In the genomic region with DNA sequence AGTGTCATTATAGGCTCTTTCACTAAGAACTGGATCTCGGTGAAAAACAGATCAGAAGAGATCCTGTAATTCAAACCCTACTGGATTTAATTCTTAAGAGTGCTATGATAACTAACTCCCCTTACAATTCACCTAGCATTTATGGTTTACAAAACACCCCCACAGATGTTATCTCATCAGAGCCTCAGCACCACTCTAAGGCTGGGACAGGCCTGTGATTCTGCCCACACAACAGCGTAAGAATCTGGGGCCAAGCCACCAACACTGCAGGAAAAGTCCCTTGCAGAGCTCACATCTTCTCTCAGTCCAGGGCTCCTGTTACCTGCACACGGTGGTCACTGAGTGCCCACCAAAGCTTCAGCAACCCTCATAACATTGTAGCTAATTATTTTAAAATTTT, we compare ENCODE assay signal across 16 cellular contexts. TPM values are rescaled to one million over a fixed set of nuclear protein-coding genes. Genes with fewer than 3 reads are reported as not detected.
DNase-seq lines count a peak whose midpoint lies in the region; TF ChIP-seq lines count a peak whose summit lies in the region.
"Had no signal": no experiment of that assay in that cellular context is flagged by ENCODE, and none has a peak within 500 bp of the region (broad histone marks: within the 10 kb centered on the region; RNA-seq: fewer than 3 reads in every experiment).

No MANE protein-coding gene starts in this region.

- H3K36me3 ChIP-seq in HEK293 (ENCODE audit: control insufficient read depth in 2 of 2, insufficient read depth in 1 of 2, low read length in 2 of 2) (no peaks in the 10 kb centered on the region), endodermal cell (ENCODE audit: control insufficient read depth, insufficient read depth, low read length) (no peaks in the 10 kb centered on the region)

- CTCF ChIA-PET in HEK293 (lab: Yijun Ruan, JAX), result interaction anchor here (0.9 kb wide), 1 partner anchor 31 kb away, joined by 5 read pairs; no protein-coding TSS in a partner anchor

- no peak overlapping the region for H3K4me3 Mint-ChIP-seq in endodermal cell
- H3K4me3 Mint-ChIP-seq: B cell; CD4-positive, alpha-beta T cell; IgD-negative memory B cell had no signal

- DNase-seq in endodermal cell (no peak), substantia nigra (lab: John Stamatoyannopoulos, UW) (no peak), AG08395 (ENCODE audit: low spot score) (no peak), KG1 (lab: John Stamatoyannopoulos, UW) (no peak)
- no peak for DNase-seq in NK-92 treated with Interleukin-12 subunit alpha and Interleukin-12 subunit beta, amount 100 ng/mL, for 24 hours (lab: John Stamatoyannopoulos, UW)
- DNase-seq: ACHN; C1 segment of cervical spinal cord; Calu3; CD4-positive, alpha-beta T cell; DMS 273 treated with DMSO at 0.1 percent for 48 hours; GM23248; H7 had no signal

- peaks cover 4% of the 10 kb centered on the region for H3K27me3 ChIP-seq in endodermal cell (ENCODE audit: control insufficient read depth, insufficient read depth, low read length, poor library complexity, severe bottlenecking)

- 20 to 64% methylated on average over 1 to 3 of the region's 3 CpGs for WGBS in endodermal cell (ENCODE audit: insufficient coverage in 1 of 2, insufficient read length in 1 of 2), 2 experiments

- H3K4me3 ChIP-seq in HEK293 (ENCODE audit: low read depth, low read length) (no peak overlapping the region), endodermal cell (ENCODE audit: low read length) (no peak overlapping the region)
- H3K4me3 ChIP-seq: GM23248 had no signal

- TF ChIP-seq CTCF in HEK293 (tag by site-specific recombination; IDR thresholded peaks at IDR 0.05) (no peak), endodermal cell (conservative IDR thresholded peaks at IDR 0.05) (no peak)

- H3K9me3 ChIP-seq in HEK293 (ENCODE audit: control insufficient read depth, insufficient read depth, low read depth, low read length) (no peaks in the 10 kb centered on the region), endodermal cell (ENCODE audit: control insufficient read depth, low read length) (no peaks in the 10 kb centered on the region)

- H3K27ac ChIP-seq in HEK293 (ENCODE audit: extremely low read depth, low read depth, low read length), result no peak overlapping the region
- H3K27ac ChIP-seq in angular gyrus (ENCODE audit: low read depth, low read length), result peak overlapping the region; percentile 37
- H3K27ac ChIP-seq in endodermal cell (ENCODE audit: low read depth, low read length), result no peak overlapping the region
- peak overlapping the region; percentile 1 for H3K27ac ChIP-seq in substantia nigra (ENCODE audit: low read depth, low read length, poor library complexity, severe bottlenecking)
- H3K27ac ChIP-seq: GM23248 had no signal

- H3K4me1 ChIP-seq in HEK293 (ENCODE audit: control insufficient read depth, insufficient read depth, low read length) (no peaks in the 10 kb centered on the region), endodermal cell (ENCODE audit: control insufficient read depth, insufficient read depth, low read length) (peaks cover 11% of the 10 kb centered on the region)

- H3K27ac Mint-ChIP-seq in endodermal cell, result peak overlapping the region; percentile 14
- H3K27ac Mint-ChIP-seq: B cell; CD4-positive, alpha-beta T cell; IgD-negative memory B cell had no signal

- POLR2A ChIA-PET in HEK293 (lab: Yijun Ruan, JAX), result no interaction called here

- H3K27me3 Mint-ChIP-seq in endodermal cell (ENCODE audit: insufficient read depth), result no peaks in the 10 kb centered on the region
- H3K27me3 Mint-ChIP-seq: CD4-positive, alpha-beta T cell; IgD-negative memory B cell had no signal

- peaks cover 2% of the 10 kb centered on the region for H3K36me3 Mint-ChIP-seq in endodermal cell (ENCODE audit: low read depth)
- H3K36me3 Mint-ChIP-seq: IgD-negative memory B cell had no signal

- no peak overlapping the region for H3K9ac ChIP-seq in endodermal cell (ENCODE audit: extremely low read depth, low read length, poor library complexity, severe bottlenecking)
- H3K9ac ChIP-seq: GM23248 had no signal

- H3K4me1 Mint-ChIP-seq in endodermal cell, result peaks cover 56% of the 10 kb centered on the region
- H3K4me1 Mint-ChIP-seq: B cell, IgD-negative memory B cell had no signal

- no peaks in the 10 kb centered on the region for H3K9me3 Mint-ChIP-seq in endodermal cell
- H3K9me3 Mint-ChIP-seq: CD4-positive, alpha-beta T cell; IgD-negative memory B cell had no signal

TF ChIP-seq in HEK293, 187 proteins besides CTCF, POLR2A, EP300 and RAD21:
- TF ChIP-seq EGR2 (tag by site-specific recombination; IDR thresholded peaks at IDR 0.05; ENCODE audit: low read depth) (peak; percentile 72), ZFHX2 (tag by site-specific recombination; conservative IDR thresholded peaks at IDR 0.05) (peak; percentile 67), ZSCAN16 (tag by site-specific recombination; IDR thresholded peaks at IDR 0.05) (peak; percentile 89), ZNF2 (tag by site-specific recombination; IDR thresholded peaks at IDR 0.05) (no peak)

RNA-seq across cellular contexts. Expression of gene MFAP3L, which starts 8.9 kb away (rescaled TPM):
- 10 to 100 TPM; 19.6 to 25.3 TPM for total RNA-seq in endodermal cell
- polyA plus RNA-seq in endodermal cell (2013, experiment 1 of 2), result 5.8 TPM
- 5.0 TPM for polyA plus RNA-seq in endodermal cell (2013, experiment 2 of 2)

Comparison
In these comparisons a context has a peak if more than half of its experiments do, and no peak if none do; other contexts are left out.
1. H3K27ac ChIP-seq: peak in angular gyrus (single experiment) and substantia nigra (single experiment); none in HEK293 (single experiment) and endodermal cell (single experiment).